In genomic region chr3:115822572-115822971, GRCh38 we compare ENCODE assay signal across 1 cellular context.
TF ChIP-seq lines count a peak whose summit lies in the region.

No MANE protein-coding gene starts in this region.

TF ChIP-seq in HepG2, 621 proteins besides CTCF, POLR2A, EP300 and RAD21 (continued from another document and continues in another):
- no peak for TF ChIP-seq ZBTB33 (CRISPR knock-in tag; IDR thresholded peaks at IDR 0.05)
- peak; percentile 58; the same call in 1 of the 2 replicates for TF ChIP-seq RARA (CRISPR knock-in tag; IDR thresholded peaks at IDR 0.05)
- TF ChIP-seq BCL3 (CRISPR knock-in tag; IDR thresholded peaks at IDR 0.05) = no peak
- no peak for TF ChIP-seq SALL2 (CRISPR knock-in tag; IDR thresholded peaks at IDR 0.05)
- TF ChIP-seq ESRRA (CRISPR knock-in tag; IDR thresholded peaks at IDR 0.05; ENCODE audit: low read depth) = no peak
- TF ChIP-seq MBD4 (IDR thresholded peaks at IDR 0.05; ENCODE audit: borderline replicate concordance, low read length) = 0 out of 2 replicates have a peak, but pooled peaks have one; percentile 45
- no peak; the same call in 1 of the 2 replicates for TF ChIP-seq ATF1 (CRISPR knock-in tag; IDR thresholded peaks at IDR 0.05)
- TF ChIP-seq ARHGAP35 (CRISPR knock-in tag; IDR thresholded peaks at IDR 0.05; ENCODE audit: borderline replicate concordance) = no peak
- TF ChIP-seq ZBTB8A (CRISPR knock-in tag; IDR thresholded peaks at IDR 0.05; ENCODE audit: borderline replicate concordance, low read depth) = no peak
- TF ChIP-seq ARID4A (CRISPR knock-in tag; IDR thresholded peaks at IDR 0.05; ENCODE audit: borderline replicate concordance) = no peak
- no peak for TF ChIP-seq ZNF513 (CRISPR knock-in tag; conservative IDR thresholded peaks at IDR 0.05)
- TF ChIP-seq PRDM10 (CRISPR knock-in tag; IDR thresholded peaks at IDR 0.05; ENCODE audit: low read depth) = no peak
- TF ChIP-seq MBNL3 (CRISPR knock-in tag; conservative IDR thresholded peaks at IDR 0.05) = no peak
- TF ChIP-seq ZNF512B (CRISPR knock-in tag; IDR thresholded peaks at IDR 0.05; ENCODE audit: borderline replicate concordance) = no peak
- TF ChIP-seq FOSL1 (CRISPR knock-in tag; IDR thresholded peaks at IDR 0.05; ENCODE audit: borderline replicate concordance) = peak; percentile 76
- peak; percentile 43; the same call in 1 of the 2 replicates for TF ChIP-seq SAP130 (CRISPR knock-in tag; IDR thresholded peaks at IDR 0.05; ENCODE audit: low read depth)
- TF ChIP-seq ZNF557 (CRISPR knock-in tag; IDR thresholded peaks at IDR 0.05) = no peak
- TF ChIP-seq NFIC (IDR thresholded peaks at IDR 0.05; ENCODE audit: low read length) = peak; percentile 78; the same call in 1 of the 2 replicates
- TF ChIP-seq FOXK1 (CRISPR knock-in tag; IDR thresholded peaks at IDR 0.05; ENCODE audit: borderline replicate concordance, low read depth) = no peak
- no peak for TF ChIP-seq SRSF4 (IDR thresholded peaks at IDR 0.05; ENCODE audit: low read depth, low read length, poor library complexity, severe bottlenecking)
- no peak for TF ChIP-seq HNF1B (CRISPR knock-in tag; IDR thresholded peaks at IDR 0.05)
- no peak for TF ChIP-seq ATF7-NPFF (CRISPR knock-in tag; IDR thresholded peaks at IDR 0.05; ENCODE audit: low read depth)
- no peak for TF ChIP-seq ZNF580 (CRISPR knock-in tag; IDR thresholded peaks at IDR 0.05; ENCODE audit: borderline replicate concordance, low read depth)
- TF ChIP-seq CENPX (CRISPR knock-in tag; IDR thresholded peaks at IDR 0.05) = no peak
- no peak for TF ChIP-seq SRY (CRISPR knock-in tag; IDR thresholded peaks at IDR 0.05)
- TF ChIP-seq NKX3-1 (CRISPR knock-in tag; IDR thresholded peaks at IDR 0.05) = no peak
- no peak for TF ChIP-seq ZNF589 (CRISPR knock-in tag; conservative IDR thresholded peaks at IDR 0.05)
- TF ChIP-seq FOXP4 (CRISPR knock-in tag; IDR thresholded peaks at IDR 0.05) = peak; percentile 39; the same call in 1 of the 2 replicates
- no peak for TF ChIP-seq ZFP36L2 (CRISPR knock-in tag; IDR thresholded peaks at IDR 0.05)
- no peak for TF ChIP-seq TEAD2 (CRISPR knock-in tag; IDR thresholded peaks at IDR 0.05)
- TF ChIP-seq ZNF572 (CRISPR knock-in tag; IDR thresholded peaks at IDR 0.05) = no peak
- TF ChIP-seq ZFP62 (CRISPR knock-in tag; IDR thresholded peaks at IDR 0.05) = no peak
- TF ChIP-seq ZNF570 (CRISPR knock-in tag; IDR thresholded peaks at IDR 0.05; ENCODE audit: borderline replicate concordance) = no peak
- no peak for TF ChIP-seq ZNF549 (CRISPR knock-in tag; IDR thresholded peaks at IDR 0.05)
- TF ChIP-seq CHD2 (IDR thresholded peaks at IDR 0.05; ENCODE audit: low read depth, low read length) = no peak
- TF ChIP-seq HNRNPLL (IDR thresholded peaks at IDR 0.05; ENCODE audit: low read depth, low read length, poor library complexity, severe bottlenecking) = no peak
- no peak for TF ChIP-seq ZNF552 (CRISPR knock-in tag; IDR thresholded peaks at IDR 0.05; ENCODE audit: borderline replicate concordance)
- no peak for TF ChIP-seq ZMYM3 (CRISPR knock-in tag; IDR thresholded peaks at IDR 0.05)
- TF ChIP-seq HNF4G (IDR thresholded peaks at IDR 0.05; ENCODE audit: borderline replicate concordance, low read depth, low read length) = peak; percentile 38; the same call in 1 of the 2 replicates
- TF ChIP-seq HNF4G (CRISPR knock-in tag; IDR thresholded peaks at IDR 0.05; ENCODE audit: borderline replicate concordance, low read depth) = no peak
- no peak for TF ChIP-seq NR2C2 (CRISPR knock-in tag; IDR thresholded peaks at IDR 0.05; ENCODE audit: borderline replicate concordance)
- no peak for TF ChIP-seq SMARCC2 (IDR thresholded peaks at IDR 0.05)
- no peak for TF ChIP-seq ZNF75D (CRISPR knock-in tag; IDR thresholded peaks at IDR 0.05; ENCODE audit: borderline replicate concordance)
- no peak for TF ChIP-seq ZNF576 (CRISPR knock-in tag; IDR thresholded peaks at IDR 0.05)
- peak; percentile 72 for TF ChIP-seq NCOA2 (CRISPR knock-in tag; IDR thresholded peaks at IDR 0.05)
